Comparison of ENCODE assay signal across 11 cellular contexts in the genomic region with DNA sequence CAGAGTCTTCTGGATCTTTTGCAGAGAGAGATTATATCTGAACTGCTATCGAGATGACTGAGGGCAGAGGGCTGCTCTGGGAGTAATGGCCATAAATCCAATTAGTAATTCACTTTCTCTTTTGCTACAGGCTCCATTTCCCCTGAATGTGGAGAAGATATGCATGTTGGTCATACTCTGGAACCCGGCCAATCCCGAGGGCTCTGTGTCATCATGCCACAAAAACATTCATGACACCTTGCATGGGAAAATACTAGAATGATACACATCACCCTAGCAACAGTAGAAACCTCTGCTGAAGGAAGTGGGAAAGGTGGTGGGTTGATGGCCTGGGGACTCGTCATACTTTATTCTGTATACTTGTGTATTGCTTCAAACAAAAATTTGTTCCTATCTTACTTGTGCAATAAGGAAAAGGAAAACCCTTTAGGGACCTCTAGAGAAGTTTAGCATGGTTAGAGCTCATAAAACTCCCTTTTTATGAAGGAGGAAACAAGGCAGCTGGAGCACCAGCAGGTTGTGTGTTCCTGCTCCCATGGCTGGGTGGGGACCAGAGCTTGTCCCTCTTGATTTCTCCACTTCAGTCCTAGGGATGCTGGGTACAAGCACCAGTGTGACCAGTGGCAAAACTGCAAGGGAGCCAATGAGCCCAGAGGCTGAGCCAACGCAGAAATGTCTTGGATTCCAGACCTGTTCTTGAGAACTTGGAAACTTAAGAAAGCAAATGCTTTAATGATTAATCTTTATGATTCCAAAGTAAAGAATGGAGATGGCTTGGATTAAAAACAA. TPM values are rescaled to one million over a fixed set of nuclear protein-coding genes. Genes with fewer than 3 reads are reported as not detected.
A peak's percentile ranks its signal among the peaks of the same experiment; 100 is the strongest.
DNase-seq lines count a peak whose midpoint lies in the region; ATAC-seq, FAIRE-seq and TF ChIP-seq lines count a peak whose summit lies in the region.
"Had no signal": no experiment of that assay in that cellular context is flagged by ENCODE, and none has a peak within 500 bp of the region (broad histone marks: within the 10 kb centered on the region; RNA-seq: fewer than 3 reads in every experiment).

No MANE protein-coding gene starts in this region.

- TF ChIP-seq POLR2A in GM12892 (IDR thresholded peaks at IDR 0.05; ENCODE audit: low read depth, low read length): no peak

- peak; percentile 58 for DNase-seq in COLO668 (lab: John Stamatoyannopoulos, UW; ENCODE audit: unreplicated experiment)
- peak; percentile 72 for DNase-seq in MG63
- peak; percentile 25 to 72 for DNase-seq in central memory CD8-positive, alpha-beta T cell (ENCODE audit: low spot score in 2 of 2)
- DNase-seq in renal cortical epithelial cell (ENCODE audit: low read depth): peak; percentile 96
- no peak for DNase-seq in NCI-H526 treated with DMSO at 0.1 percent for 48 hours (lab: John Stamatoyannopoulos, UW)
- DNase-seq in RPMI8226: no peak
- no peak for DNase-seq in SIG-M5 (lab: John Stamatoyannopoulos, UW)
- no peak for DNase-seq in GM12892 (ENCODE audit: insufficient read length)
- DNase-seq: cortex of kidney, NCI-H524 had no signal

- no peaks in the 10 kb centered on the region for H3K27me3 Mint-ChIP-seq in central memory CD8-positive, alpha-beta T cell

- H3K27ac Mint-ChIP-seq in central memory CD8-positive, alpha-beta T cell (ENCODE audit: low read depth): peak overlapping the region; percentile 89

- H3K36me3 ChIP-seq in MG63: no peaks in the 10 kb centered on the region

- H3K4me3 Mint-ChIP-seq in central memory CD8-positive, alpha-beta T cell: peak overlapping the region; percentile 14

- peaks cover 48% of the 10 kb centered on the region for H3K4me1 Mint-ChIP-seq in central memory CD8-positive, alpha-beta T cell

- peaks cover 2% of the 10 kb centered on the region; the same call in 1 of the 2 replicates for H3K9me3 ChIP-seq in MG63

- peaks cover 4% of the 10 kb centered on the region for H3K36me3 Mint-ChIP-seq in central memory CD8-positive, alpha-beta T cell (ENCODE audit: insufficient read depth)

- no peak overlapping the region for H3K4me3 ChIP-seq in MG63

- FAIRE-seq in GM12892 (lab: Jason Lieb, UNC): no peak

- no peaks in the 10 kb centered on the region for H3K27me3 ChIP-seq in MG63

- ATAC-seq in central memory CD8-positive, alpha-beta T cell (replicated peaks; ENCODE audit: extremely low read depth, poor library complexity, severe bottlenecking): peak; percentile 93

- H3K9me3 Mint-ChIP-seq in central memory CD8-positive, alpha-beta T cell: no peaks in the 10 kb centered on the region

RNA-seq across cellular contexts. Expression of a gene that starts 25.9 kb away (rescaled TPM):
- not detected in 2 replicates for total RNA-seq in MG63 (2014; rRNA removed; shearing (Covaris generic); ENCODE audit: low replicate concordance)
- under 0.01 TPM in 1 of 2 replicates, not detected in the other for total RNA-seq in renal cortical epithelial cell
- not detected for polyA plus RNA-seq in GM12892 (2012; ENCODE audit: missing spikeins)
- total RNA-seq: skeletal muscle tissue had no signal

Comparison
In these comparisons a context has a peak if more than half of its experiments do, and no peak if none do; other contexts are left out.
1. DNase-seq: peak in COLO668 (single experiment), MG63 (single experiment), central memory CD8-positive, alpha-beta T cell (2 of 2) and renal cortical epithelial cell (single experiment); none in NCI-H526 treated with DMSO at 0.1 percent for 48 hours (single experiment), RPMI8226 (single experiment), SIG-M5 (single experiment) and GM12892 (single experiment).